ENCODE assay signal across 18 cellular contexts in genomic region chr2:160583823-160584537, GRCh38.
DNase-seq lines count a peak whose midpoint lies in the region; ATAC-seq and TF ChIP-seq lines count a peak whose summit lies in the region.
"Had no signal": no experiment of that assay in that cellular context is flagged by ENCODE, and none has a peak within 500 bp of the region (broad histone marks: within the 10 kb centered on the region; RNA-seq: fewer than 3 reads in every experiment).

No MANE protein-coding gene starts in this region.

- H3K9ac ChIP-seq in DND-41 (ENCODE audit: low read depth, low read length) (no peak overlapping the region), parathyroid adenoma (no peak overlapping the region)

- no peak overlapping the region for H3K27ac ChIP-seq in DND-41 (ENCODE audit: low read length)
- peak overlapping the region; percentile 90 for H3K27ac ChIP-seq in parathyroid adenoma
- H3K27ac ChIP-seq in CD8-positive, alpha-beta memory T cell (ENCODE audit: low read depth, low read length), result no peak overlapping the region
- H3K27ac ChIP-seq: epithelial cell of prostate, RWPE1 had no signal

- H3K4me1 Mint-ChIP-seq in CD8-positive, alpha-beta memory T cell, result peaks cover 3 to 4% (median 3%) of the 10 kb centered on the region in 3 donors
- H3K4me1 Mint-ChIP-seq: naive B cell had no signal

- ATAC-seq in DND-41 (ENCODE audit: insufficient read depth, low read depth) (peak; percentile 17; the same call in 1 of the 3 replicates), SK-N-SH treated with all-trans-retinoic acid at 6 μM for 48 hours (peak; percentile 20), left ventricle myocardium superior (peak; percentile 43)
- ATAC-seq: activated CD4-positive, CD25-positive, alpha-beta regulatory T cell treated with anti-CD3 and anti-CD28 coated beads, Interleukin-2, amount 50 U/mL, for 24 hours; T-helper 17 cell had no signal

- H3K27me3 Mint-ChIP-seq in CD8-positive, alpha-beta memory T cell, result peaks cover 0 to 11% of the 10 kb centered on the region in 2 donors
- H3K27me3 Mint-ChIP-seq: activated naive CD8-positive, alpha-beta T cell treated with anti-CD3 and anti-CD28 coated beads for 36 hours; T-helper 17 cell had no signal

- H3K36me3 ChIP-seq in DND-41 (ENCODE audit: insufficient read depth, low read length), result no peaks in the 10 kb centered on the region
- H3K36me3 ChIP-seq in parathyroid adenoma (ENCODE audit: control insufficient read depth, insufficient read depth, low read length), result no peaks in the 10 kb centered on the region
- H3K36me3 ChIP-seq in CD8-positive, alpha-beta memory T cell (ENCODE audit: insufficient read depth, low read length), result no peaks in the 10 kb centered on the region

- H3K4me1 ChIP-seq in DND-41 (ENCODE audit: insufficient read depth, low read length) (no peaks in the 10 kb centered on the region), parathyroid adenoma (peaks cover 54% of the 10 kb centered on the region)
- no peaks in the 10 kb centered on the region for H3K4me1 ChIP-seq in CD8-positive, alpha-beta memory T cell (ENCODE audit: insufficient read depth, low read length)

- H3K27me3 ChIP-seq in DND-41 (ENCODE audit: insufficient read depth, low read length, poor library complexity) (no peaks in the 10 kb centered on the region), parathyroid adenoma (ENCODE audit: control insufficient read depth, insufficient read depth, low read length) (no peaks in the 10 kb centered on the region)
- H3K27me3 ChIP-seq in CD8-positive, alpha-beta memory T cell (ENCODE audit: insufficient read depth, low read length, poor library complexity, severe bottlenecking), result no peaks in the 10 kb centered on the region

- intact Hi-C loops in left ventricle myocardium superior (cut with micrococcal nuclease), result no loop called here

- H3K79me2 ChIP-seq in DND-41 (ENCODE audit: insufficient read depth, low read length), result no peaks in the 10 kb centered on the region
- H3K79me2 ChIP-seq in parathyroid adenoma, result no peaks in the 10 kb centered on the region

- no peaks in the 10 kb centered on the region for H4K20me1 ChIP-seq in DND-41 (ENCODE audit: insufficient read depth, low read length)

- H3K9me3 Mint-ChIP-seq in CD8-positive, alpha-beta memory T cell, result no peaks in the 10 kb centered on the region
- H3K9me3 Mint-ChIP-seq: activated naive CD8-positive, alpha-beta T cell treated with anti-CD3 and anti-CD28 coated beads for 36 hours had no signal

- H3K4me3 ChIP-seq in DND-41 (ENCODE audit: low read depth in 1 of 2, low read length in 2 of 2) (no peak overlapping the region), parathyroid adenoma (ENCODE audit: low read depth, low read length) (peak overlapping the region; percentile 6)
- no peak overlapping the region for H3K4me3 ChIP-seq in CD8-positive, alpha-beta memory T cell (ENCODE audit: low read length)

- no peak for DNase-seq in DND-41
- DNase-seq in left ventricle myocardium superior, result no peak
- DNase-seq in NCI-H2107 treated with DMSO at 0.1 percent for 48 hours (lab: John Stamatoyannopoulos, UW; ENCODE audit: unreplicated experiment), result no peak
- DNase-seq in NCI-H2029 treated with DMSO at 0.1 percent for 48 hours (lab: John Stamatoyannopoulos, UW), result no peak
- DNase-seq in CD8-positive, alpha-beta memory T cell, result no peak
- DNase-seq in NCI-H187 (lab: John Stamatoyannopoulos, UW), result no peak
- DNase-seq: activated naive CD8-positive, alpha-beta T cell treated with anti-CD3 and anti-CD28 coated beads for 36 hours; activated T-cell treated with anti-CD3 and anti-CD28 coated beads for 4 hours; naive B cell; NCI-H2081 treated with DMSO at 0.1 percent for 48 hours; retina; stimulated activated CD4-positive, alpha-beta T cell treated with anti-CD3 and anti-CD28 coated beads, Interleukin-4, amount 100 ng/mL, for 1 hour; T-helper 17 cell had no signal

- H3K27ac Mint-ChIP-seq in CD8-positive, alpha-beta memory T cell, result peak overlapping the region in 1 of 8 donors; percentile 54
- H3K27ac Mint-ChIP-seq: activated naive CD8-positive, alpha-beta T cell treated with anti-CD3 and anti-CD28 coated beads for 36 hours; naive B cell; T-helper 17 cell had no signal

- TF ChIP-seq CTCF in DND-41 (IDR thresholded peaks at IDR 0.05; ENCODE audit: borderline replicate concordance, extremely low read depth, low read length, poor library complexity, severe bottlenecking) (no peak), parathyroid adenoma (IDR thresholded peaks at IDR 0.05) (no peak)

- H3K4me2 ChIP-seq in DND-41 (ENCODE audit: insufficient read depth, low read length), result no peak overlapping the region
- peak overlapping the region; percentile 45 for H3K4me2 ChIP-seq in parathyroid adenoma (ENCODE audit: low read length)

- H3K9me3 ChIP-seq in DND-41 (ENCODE audit: insufficient read depth, low read length, severe bottlenecking) (no peaks in the 10 kb centered on the region), parathyroid adenoma (ENCODE audit: control insufficient read depth, low read length) (no peaks in the 10 kb centered on the region)
- no peaks in the 10 kb centered on the region for H3K9me3 ChIP-seq in CD8-positive, alpha-beta memory T cell (ENCODE audit: low read length)

- no peaks in the 10 kb centered on the region for H3K36me3 Mint-ChIP-seq in CD8-positive, alpha-beta memory T cell
- H3K36me3 Mint-ChIP-seq: activated naive CD8-positive, alpha-beta T cell treated with anti-CD3 and anti-CD28 coated beads for 36 hours; naive B cell had no signal

- POLR2A ChIA-PET in CD8-positive, alpha-beta memory T cell (lab: Charles Lee), result no interaction called here

- H3K4me3 Mint-ChIP-seq in CD8-positive, alpha-beta memory T cell, result no peak overlapping the region
- H3K4me3 Mint-ChIP-seq: activated naive CD8-positive, alpha-beta T cell treated with anti-CD3 and anti-CD28 coated beads for 36 hours; naive B cell; T-helper 17 cell had no signal

- CTCF ChIA-PET in CD8-positive, alpha-beta memory T cell (lab: Charles Lee), result no interaction called here

- H2AFZ ChIP-seq in DND-41 (ENCODE audit: low read depth, low read length) (no peak overlapping the region), parathyroid adenoma (peak overlapping the region; percentile 74)

TF ChIP-seq in SK-N-SH treated with all-trans-retinoic acid at 6 μM for 48 hours, 23 proteins besides CTCF, POLR2A, EP300 and RAD21 (continues in another document):
- no peak for TF ChIP-seq GLIS3 (CRISPR knock-in tag; IDR thresholded peaks at IDR 0.05)
- no peak for TF ChIP-seq TOX (CRISPR knock-in tag; IDR thresholded peaks at IDR 0.05; ENCODE audit: borderline replicate concordance)
- no peak for TF ChIP-seq BACH2 (CRISPR knock-in tag; IDR thresholded peaks at IDR 0.05; ENCODE audit: borderline replicate concordance)
- no peak for TF ChIP-seq ARNTL (CRISPR knock-in tag; IDR thresholded peaks at IDR 0.05; ENCODE audit: borderline replicate concordance, low read depth)
- no peak for TF ChIP-seq CSDC2 (CRISPR knock-in tag; IDR thresholded peaks at IDR 0.05)
- TF ChIP-seq ZNF565 (CRISPR knock-in tag; conservative IDR thresholded peaks at IDR 0.05; ENCODE audit: low read depth), result no peak
- no peak for TF ChIP-seq ISL1 (CRISPR knock-in tag; IDR thresholded peaks at IDR 0.05)
- no peak for TF ChIP-seq CREB5 (CRISPR knock-in tag; IDR thresholded peaks at IDR 0.05; ENCODE audit: low read depth)
- no peak for TF ChIP-seq ZNF8 (CRISPR knock-in tag; IDR thresholded peaks at IDR 0.05)
- TF ChIP-seq CSRNP3 (CRISPR knock-in tag; IDR thresholded peaks at IDR 0.05), result no peak
- no peak for TF ChIP-seq PPARA (CRISPR knock-in tag; IDR thresholded peaks at IDR 0.05; ENCODE audit: borderline replicate concordance)
- no peak for TF ChIP-seq ZNF70 (CRISPR knock-in tag; IDR thresholded peaks at IDR 0.05)
- TF ChIP-seq ZC3H10 (CRISPR knock-in tag; IDR thresholded peaks at IDR 0.05), result no peak
